ENCODE assay signal across 10 cellular contexts in the genomic region with DNA sequence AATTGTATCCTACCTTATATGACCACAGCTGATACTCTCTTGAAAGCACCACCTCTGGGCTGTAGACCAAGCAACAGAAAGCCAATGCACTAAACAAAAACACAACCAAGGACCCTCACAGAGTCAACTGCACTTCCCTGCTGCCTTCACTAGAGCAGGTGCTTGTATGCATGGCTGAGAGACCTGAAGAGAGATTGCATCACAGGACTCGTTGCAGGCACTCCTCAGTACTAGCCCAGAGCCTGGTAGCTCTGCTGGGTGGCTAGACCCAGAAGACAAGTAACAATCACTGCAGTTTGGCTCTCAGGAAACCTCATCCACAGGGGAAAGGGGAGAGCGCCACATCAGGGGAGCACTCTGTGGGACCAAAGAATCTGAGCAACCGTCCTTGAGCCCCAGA.
"Had no signal": no experiment of that assay in that cellular context is flagged by ENCODE, and none has a peak within 500 bp of the region (broad histone marks: within the 10 kb centered on the region; RNA-seq: fewer than 3 reads in every experiment).

No MANE protein-coding gene starts in this region.

- DNase-seq: H7, HFFc6, KBM-7 had no signal

- H3K27ac Mint-ChIP-seq: GM23338, HFFc6, IgD-negative memory B cell had no signal

- H3K9ac ChIP-seq: KMS-11 had no signal

- H3K9me3 ChIP-seq: HAP-1 had no signal

- H3K4me1 ChIP-seq: HAP-1 had no signal

- H3K4me2 ChIP-seq: GM23338, KMS-11 had no signal

- H3K27ac ChIP-seq: HL-60, KMS-11 had no signal

- H3K4me3 Mint-ChIP-seq: GM23338, HFFc6, IgD-negative memory B cell had no signal

- H3K27me3 Mint-ChIP-seq: IgD-negative memory B cell had no signal

- H3K4me1 Mint-ChIP-seq: GM23338, IgD-negative memory B cell had no signal

- H3K36me3 ChIP-seq: HAP-1 had no signal

- ATAC-seq: GM23338, HCT116, HepG2 had no signal

- H3K4me3 ChIP-seq: GM23338, HAP-1 had no signal
